ENCODE assay signal across 11 cellular contexts in genomic region chr6:41372526-41373366, GRCh38. TPM values are rescaled to one million over a fixed set of nuclear protein-coding genes. Genes with fewer than 3 reads are reported as not detected.
DNase-seq lines count a peak whose midpoint lies in the region; ATAC-seq, FAIRE-seq and TF ChIP-seq lines count a peak whose summit lies in the region.
"Had no signal": no experiment of that assay in that cellular context is flagged by ENCODE, and none has a peak within 500 bp of the region (broad histone marks: within the 10 kb centered on the region; RNA-seq: fewer than 3 reads in every experiment).

No MANE protein-coding gene starts in this region.

- H3K9me3 ChIP-seq in left ventricle myocardium inferior (replicated peaks) (no peaks in the 10 kb centered on the region), kidney (ENCODE audit: control insufficient read depth in 1 of 2, low read length in 2 of 2) (no peaks in the 10 kb centered on the region)

- H3K27ac ChIP-seq in left ventricle myocardium inferior (replicated peaks) (no peak overlapping the region), kidney (ENCODE audit: low read depth in 2 of 2, low read length in 2 of 2) (no peak overlapping the region)

- peak overlapping the region in 1 of 2 donors; percentile 17 for H3K9ac ChIP-seq in kidney (ENCODE audit: low read length in 2 of 2)

- H3K27me3 Mint-ChIP-seq in activated naive CD8-positive, alpha-beta T cell treated with anti-CD3 and anti-CD28 coated beads for 36 hours = peaks cover 90% of the 10 kb centered on the region
- H3K27me3 Mint-ChIP-seq in type B pancreatic cell = peaks cover 81% of the 10 kb centered on the region

- peaks cover 98% of the 10 kb centered on the region for H3K27me3 ChIP-seq in left ventricle myocardium inferior (ENCODE audit: low read depth)

- peak overlapping the region; percentile 74 for H3K4me3 Mint-ChIP-seq in activated naive CD8-positive, alpha-beta T cell treated with anti-CD3 and anti-CD28 coated beads for 36 hours
- peak overlapping the region; percentile 88 for H3K4me3 Mint-ChIP-seq in type B pancreatic cell

- peaks cover 31% of the 10 kb centered on the region for H3K4me1 Mint-ChIP-seq in activated naive CD8-positive, alpha-beta T cell treated with anti-CD3 and anti-CD28 coated beads for 36 hours
- H3K4me1 Mint-ChIP-seq in type B pancreatic cell (ENCODE audit: unreplicated experiment) = peaks cover 65% of the 10 kb centered on the region

- ATAC-seq in Right ventricle myocardium superior (ENCODE audit: poor library complexity) (no peak), HG03432 (IDR thresholded peaks at IDR 0.05; ENCODE audit: unreplicated experiment) (no peak)

- H3K4me1 ChIP-seq in left ventricle myocardium inferior (peaks cover 53% of the 10 kb centered on the region), kidney (ENCODE audit: control insufficient read depth in 1 of 2, insufficient read depth in 1 of 2, low read depth in 1 of 2, low read length in 2 of 2) (peaks cover 8 to 19% of the 10 kb centered on the region in 2 donors)

- no peak for TF ChIP-seq CTCF in left ventricle myocardium inferior (IDR thresholded peaks at IDR 0.05; ENCODE audit: borderline replicate concordance)
- no peak for TF ChIP-seq CTCF in kidney (IDR thresholded peaks at IDR 0.05; ENCODE audit: borderline replicate concordance, extremely low read depth, insufficient read depth)
- no peak for TF ChIP-seq CTCF in type B pancreatic cell (conservative IDR thresholded peaks at IDR 0.05)

- no peaks in the 10 kb centered on the region for H3K36me3 Mint-ChIP-seq in activated naive CD8-positive, alpha-beta T cell treated with anti-CD3 and anti-CD28 coated beads for 36 hours
- no peaks in the 10 kb centered on the region for H3K36me3 Mint-ChIP-seq in type B pancreatic cell

- no peak for FAIRE-seq in kidney (lab: Jason Lieb, UNC)
- FAIRE-seq: G401.6 had no signal

- no peak for DNase-seq in left ventricle myocardium inferior
- DNase-seq in Right ventricle myocardium superior = no peak
- peak; percentile 4 for DNase-seq in activated naive CD8-positive, alpha-beta T cell treated with anti-CD3 and anti-CD28 coated beads for 36 hours
- peak; percentile 73 for DNase-seq in kidney
- no peak for DNase-seq in type B pancreatic cell (ENCODE audit: extremely low spot score, unreplicated experiment)
- no peak for DNase-seq in NCI-H2081 (lab: John Stamatoyannopoulos, UW)
- no peak for DNase-seq in NCI-H2227 treated with DMSO at 0.1 percent for 48 hours (lab: John Stamatoyannopoulos, UW)

- peak overlapping the region; percentile 58 for H3K4me3 ChIP-seq in left ventricle myocardium inferior
- peak overlapping the region in 1 of 2 donors; percentile 8 for H3K4me3 ChIP-seq in kidney (ENCODE audit: low read length in 2 of 2)

- H3K9me3 Mint-ChIP-seq in activated naive CD8-positive, alpha-beta T cell treated with anti-CD3 and anti-CD28 coated beads for 36 hours = no peaks in the 10 kb centered on the region
- H3K9me3 Mint-ChIP-seq in type B pancreatic cell = no peaks in the 10 kb centered on the region

- no peak overlapping the region for H3K27ac Mint-ChIP-seq in activated naive CD8-positive, alpha-beta T cell treated with anti-CD3 and anti-CD28 coated beads for 36 hours
- H3K27ac Mint-ChIP-seq in type B pancreatic cell = peak overlapping the region; percentile 49

- no peaks in the 10 kb centered on the region for H3K36me3 ChIP-seq in left ventricle myocardium inferior
- no peaks in the 10 kb centered on the region for H3K36me3 ChIP-seq in kidney (ENCODE audit: control insufficient read depth in 1 of 2, insufficient read depth in 2 of 2, low read length in 2 of 2)

- intact Hi-C loops in left ventricle myocardium inferior (cut with micrococcal nuclease) = no loop called here
- intact Hi-C loops in Right ventricle myocardium superior (cut with DNase I) = loop anchor here (10.0 kb wide), 1 partner anchor 82 kb away; no protein-coding TSS in a partner anchor
- intact Hi-C loops in kidney (cut with DNase I) = no loop called here

RNA-seq across cellular contexts. Expression of gene NCR2, which starts 37.3 kb away (rescaled TPM):
- total RNA-seq in left ventricle myocardium inferior = not detected
- total RNA-seq in Right ventricle myocardium superior = not detected
- under 1 TPM; 0.31 to 0.44 TPM for total RNA-seq in activated naive CD8-positive, alpha-beta T cell treated with anti-CD3 and anti-CD28 coated beads for 36 hours
- not detected for total RNA-seq in kidney
- not detected for polyA plus RNA-seq in kidney (ENCODE audit: insufficient read depth, low read depth, low replicate concordance)
- total RNA-seq in type B pancreatic cell (ENCODE audit: low replicate concordance) = not detected in 2 replicates
- total RNA-seq: fibroblast of villous mesenchyme, temporal lobe had no signal

Comparison
In these comparisons a context has a peak if more than half of its experiments do, and no peak if none do; other contexts are left out.
1. DNase-seq: peak in activated naive CD8-positive, alpha-beta T cell treated with anti-CD3 and anti-CD28 coated beads for 36 hours (single experiment) and kidney (single experiment); none in left ventricle myocardium inferior (single experiment), Right ventricle myocardium superior (single experiment), type B pancreatic cell (single experiment), NCI-H2081 (0 of 2) and NCI-H2227 treated with DMSO at 0.1 percent for 48 hours (single experiment).